Comparison of ENCODE assay signal across 8 cellular contexts in genomic region chr4:162959056-162959455, GRCh38.
DNase-seq lines count a peak whose midpoint lies in the region; ATAC-seq and TF ChIP-seq lines count a peak whose summit lies in the region.

No MANE protein-coding gene starts in this region.

- H3K4me2 ChIP-seq in PC-3 (ENCODE audit: low read length) = no peak overlapping the region

- no peaks in the 10 kb centered on the region for H3K4me1 ChIP-seq in PC-3 (ENCODE audit: insufficient read depth, low read length)

- no peaks in the 10 kb centered on the region for H3K79me2 ChIP-seq in PC-3 (ENCODE audit: low read length)

- H3K4me3 ChIP-seq in PC-3 (ENCODE audit: low read length) = no peak overlapping the region

- no peaks in the 10 kb centered on the region for H3F3A ChIP-seq in PC-3 (ENCODE audit: low read length, unreplicated experiment)

- intact Hi-C loops in PC-3 (cut with micrococcal nuclease) = loop anchor here (2.0 kb wide), 2 partner anchors 314 to 462 kb away; no protein-coding TSS in a partner anchor

- H3K27me3 ChIP-seq in PC-3 (ENCODE audit: low read length) = no peaks in the 10 kb centered on the region

- DNase-seq in NCI-H82 (lab: John Stamatoyannopoulos, UW) (peak; percentile 50), NCI-H82 treated with DMSO at 0.1 percent for 48 hours (lab: John Stamatoyannopoulos, UW; ENCODE audit: unreplicated experiment) (no peak), PC-3 (peak; percentile 4), renal cortical epithelial cell (ENCODE audit: low read depth) (peak; percentile 9), NCI-H2107 treated with DMSO at 0.1 percent for 48 hours (lab: John Stamatoyannopoulos, UW; ENCODE audit: unreplicated experiment) (no peak), NCI-H2171 (lab: John Stamatoyannopoulos, UW) (no peak)
- no peak for DNase-seq in stimulated activated CD8-positive, alpha-beta memory T cell treated with anti-CD3 and anti-CD28 coated beads, Interleukin-4, amount 100 ng/mL, for 48 hours

- H2AFZ ChIP-seq in PC-3 (ENCODE audit: low read length) = no peak overlapping the region

- no peaks in the 10 kb centered on the region for H4K20me1 ChIP-seq in PC-3 (ENCODE audit: low read length)

- H3K9me3 ChIP-seq in PC-3 (ENCODE audit: low read length) = no peaks in the 10 kb centered on the region

- H3K9ac ChIP-seq in PC-3 (ENCODE audit: low read length) = no peak overlapping the region

- POLR2A ChIA-PET in PC-3 (lab: Charles Lee; ENCODE audit: unreplicated experiment) = no interaction called here

- H3K9me2 ChIP-seq in PC-3 (replicated peaks; ENCODE audit: low read length) = no peaks in the 10 kb centered on the region

- BruUV-seq in PC-3 (replicated peaks; lab: Mats Ljungman, UMichigan) = no TSS peak

- CTCF ChIA-PET in PC-3 (lab: Charles Lee) = interaction anchor here (0.6 to 1.1 kb wide), 2 partner anchors 84 to 314 kb away, joined by 4 to 9 read pairs; no protein-coding TSS in a partner anchor

- no peaks in the 10 kb centered on the region for H3K36me3 ChIP-seq in PC-3 (ENCODE audit: low read depth, low read length)

- TF ChIP-seq CTCF in PC-3 (conservative IDR thresholded peaks at IDR 0.05; ENCODE audit: low read depth, low read length) = no peak

- H3K27ac ChIP-seq in PC-3 (ENCODE audit: low read length) = no peak overlapping the region

- ATAC-seq in HG02623 (IDR thresholded peaks at IDR 0.05; ENCODE audit: unreplicated experiment) = peak; percentile 73
- peak; percentile 59 for ATAC-seq in PC-3

Comparison
In these comparisons a context has a peak if more than half of its experiments do, and no peak if none do; other contexts are left out.
1. DNase-seq: peak in NCI-H82 (single experiment), PC-3 (single experiment) and renal cortical epithelial cell (single experiment); none in NCI-H82 treated with DMSO at 0.1 percent for 48 hours (single experiment), stimulated activated CD8-positive, alpha-beta memory T cell treated with anti-CD3 and anti-CD28 coated beads, Interleukin-4, amount 100 ng/mL, for 48 hours (single experiment), NCI-H2107 treated with DMSO at 0.1 percent for 48 hours (single experiment) and NCI-H2171 (single experiment).